ENCODE assay signal across 8 cellular contexts in genomic region chr1:64540265-64540791, GRCh38.
DNase-seq lines count a peak whose midpoint lies in the region; ATAC-seq and TF ChIP-seq lines count a peak whose summit lies in the region.

No MANE protein-coding gene starts in this region.

- peaks cover 60% of the 10 kb centered on the region for H3K4me1 Mint-ChIP-seq in CD8-positive, alpha-beta T cell (ENCODE audit: low read depth)

- ATAC-seq in CD8-positive, alpha-beta T cell: peak; percentile 40
- ATAC-seq in omental fat pad (ENCODE audit: low FRiP score) (peak; percentile 53), GM21576 (IDR thresholded peaks at IDR 0.05; ENCODE audit: unreplicated experiment) (no peak)

- H3K36me3 ChIP-seq in CD8-positive, alpha-beta T cell (ENCODE audit: insufficient read depth, low read length): no peaks in the 10 kb centered on the region

- no peaks in the 10 kb centered on the region for H3K27me3 Mint-ChIP-seq in CD8-positive, alpha-beta T cell (ENCODE audit: low read depth)

- H3K4me3 Mint-ChIP-seq in CD8-positive, alpha-beta T cell: peak overlapping the region; percentile 68

- no peak for TF ChIP-seq CTCF in CD8-positive, alpha-beta T cell (IDR thresholded peaks at IDR 0.05)
- no peak for TF ChIP-seq CTCF in omental fat pad (IDR thresholded peaks at IDR 0.05)

- H3K9me3 Mint-ChIP-seq in CD8-positive, alpha-beta T cell: no peaks in the 10 kb centered on the region

- H3K27ac ChIP-seq in CD8-positive, alpha-beta T cell (ENCODE audit: low read depth, low read length): no peak overlapping the region

- no peaks in the 10 kb centered on the region for H3K27me3 ChIP-seq in CD8-positive, alpha-beta T cell (ENCODE audit: insufficient read depth, low read length)

- peak overlapping the region; percentile 92 for H3K27ac Mint-ChIP-seq in CD8-positive, alpha-beta T cell

- H3K9me3 ChIP-seq in CD8-positive, alpha-beta T cell (ENCODE audit: low read length): no peaks in the 10 kb centered on the region

- no peak overlapping the region for H3K4me3 ChIP-seq in CD8-positive, alpha-beta T cell (ENCODE audit: low read depth, low read length)

- intact Hi-C loops in CD8-positive, alpha-beta T cell (cut with DNase I, micrococcal nuclease): loop anchor here (1.0 to 10.0 kb wide), 4 partner anchors 33 to 294 kb away; partner anchors contain the start of gene CACHD1 (in 1 of the 2)

- H3K36me3 Mint-ChIP-seq in CD8-positive, alpha-beta T cell: no peaks in the 10 kb centered on the region

- peaks cover 57% of the 10 kb centered on the region for H3K4me1 ChIP-seq in CD8-positive, alpha-beta T cell (ENCODE audit: insufficient read depth, low read length)

- CTCF ChIA-PET in CD8-positive, alpha-beta T cell (lab: Charles Lee): no interaction called here

- DNase-seq in CD8-positive, alpha-beta T cell: no peak
- DNase-seq in NCI-H345 treated with DMSO at 0.1 percent for 48 hours (lab: John Stamatoyannopoulos, UW; ENCODE audit: unreplicated experiment) (peak; percentile 30), fibroblast of gingiva (ENCODE audit: low read depth) (peak; percentile 91), omental fat pad (ENCODE audit: low spot score) (no peak), HPDE6-E6E7 (ENCODE audit: extremely low spot score) (no peak), NCI-H446 treated with DMSO at 0.1 percent for 48 hours (lab: John Stamatoyannopoulos, UW) (no peak)
- DNase-seq in effector CD8-positive, alpha-beta T cell (lab: John Stamatoyannopoulos, UW): no peak

- POLR2A ChIA-PET in CD8-positive, alpha-beta T cell (lab: Charles Lee): interaction anchor here (0.6 to 1.0 kb wide), 2 partner anchors 13 to 368 kb away, joined by 3 read pairs; no protein-coding TSS in a partner anchor

Comparison
In these comparisons a context has a peak if more than half of its experiments do, and no peak if none do; other contexts are left out.
1. DNase-seq: peak in NCI-H345 treated with DMSO at 0.1 percent for 48 hours (single experiment) and fibroblast of gingiva (single experiment); none in CD8-positive, alpha-beta T cell (0 of 7), omental fat pad (single experiment), effector CD8-positive, alpha-beta T cell (single experiment), HPDE6-E6E7 (single experiment) and NCI-H446 treated with DMSO at 0.1 percent for 48 hours (single experiment).